ENCODE assay signal across 9 cellular contexts in genomic region chr1:221263831-221264767, GRCh38.
DNase-seq lines count a peak whose midpoint lies in the region; ATAC-seq, FAIRE-seq and TF ChIP-seq lines count a peak whose summit lies in the region.
"Had no signal": no experiment of that assay in that cellular context is flagged by ENCODE, and none has a peak within 500 bp of the region (broad histone marks: within the 10 kb centered on the region; RNA-seq: fewer than 3 reads in every experiment).

No MANE protein-coding gene starts in this region.

- peak; percentile 22 for DNase-seq in NOMO-1 (lab: John Stamatoyannopoulos, UW; ENCODE audit: unreplicated experiment in 2 of 2)
- DNase-seq in NOMO-1 treated with dmso at 0.1 percent for 144 hours (lab: John Stamatoyannopoulos, UW; ENCODE audit: unreplicated experiment) = no peak
- peak; percentile 29 for DNase-seq in RCC 7860 (ENCODE audit: low spot score)
- DNase-seq in GM12878 (ENCODE audit: low read depth, low spot score) = peak; percentile 5
- peak in 2 of 3 donors; percentile 2 to 4 for DNase-seq in immature natural killer cell
- DNase-seq in stimulated activated CD4-positive, alpha-beta T cell treated with anti-CD3 and anti-CD28 coated beads, Interleukin-1b, Interleukin-23, amount 100 ng/mL, for 24 hours (ENCODE audit: low read depth in 4 of 4, low spot score in 1 of 4) = peak; percentile 4 to 27 (median 12)

- TF ChIP-seq RAD21 in Ishikawa (IDR thresholded peaks at IDR 0.05; ENCODE audit: low read depth) (peak; percentile 41; the same call in 1 of the 2 replicates), GM12878 (IDR thresholded peaks at IDR 0.05; ENCODE audit: insufficient read depth, low read depth, low read length) (peak; percentile 51)

- no peaks in the 10 kb centered on the region for H3K36me3 Mint-ChIP-seq in immature natural killer cell

- no peak overlapping the region for H3K27ac ChIP-seq in GM12878 (ENCODE audit: control insufficient read depth, insufficient read depth)
- H3K27ac ChIP-seq: neutrophil had no signal

- WGBS in GM12878 (ENCODE audit: insufficient coverage, insufficient replicate concordance, low lambda C conversion rate, missing lambda C conversion rate) = 50% methylated on average over 9 of the region's 9 CpGs

- H3K27me3 ChIP-seq in GM12878 (replicated peaks in 1 of 2; ENCODE audit: control insufficient read depth in 2 of 2, insufficient read depth in 2 of 2, low read length in 1 of 2) = no peaks in the 10 kb centered on the region
- H3K27me3 ChIP-seq: neutrophil had no signal

- H3K79me2 ChIP-seq in GM12878 (ENCODE audit: control insufficient read depth, insufficient read depth, low read length) = no peaks in the 10 kb centered on the region

- no peak for FAIRE-seq in RCC 7860 (lab: Jason Lieb, UNC)
- FAIRE-seq in GM12878 (lab: Jason Lieb, UNC) = peak; percentile 74

- POLR2A ChIA-PET in GM12878 (lab: Charles Lee) = no interaction called here

- H3K27me3 Mint-ChIP-seq in immature natural killer cell (ENCODE audit: low read depth in 3 of 3) = peaks cover 2 to 4% (median 3%) of the 10 kb centered on the region in 3 donors

- BruUV-seq in GM12878 (replicated peaks; lab: Mats Ljungman, UMichigan) = no TSS peak

- intact Hi-C loops in GM12878 (cut with micrococcal nuclease; ENCODE audit: unreplicated experiment) = loop anchor here (2.0 to 10.0 kb wide), 3 partner anchors 171 to 908 kb away; no protein-coding TSS in a partner anchor

- no peak overlapping the region for H3K4me3 Mint-ChIP-seq in immature natural killer cell

- in situ Hi-C loops in GM12878 (cut with MboI) = no loop called here

- H3K36me3 ChIP-seq in GM12878 (ENCODE audit: control insufficient read depth in 2 of 2, insufficient read depth in 2 of 2, low read length in 1 of 2) = no peaks in the 10 kb centered on the region
- H3K36me3 ChIP-seq: neutrophil had no signal

- H3K9me3 Mint-ChIP-seq in immature natural killer cell = peaks cover 0 to 3% (median 0%) of the 10 kb centered on the region in 6 donors

- TF ChIP-seq EP300 in Ishikawa (IDR thresholded peaks at IDR 0.05; ENCODE audit: borderline replicate concordance) (no peak), GM12878 (IDR thresholded peaks at IDR 0.05; ENCODE audit: borderline replicate concordance in 1 of 2, control insufficient read depth in 1 of 2, low read depth in 2 of 2, low read length in 2 of 2) (no peak)

- no peak overlapping the region for H3K4me3 ChIP-seq in GM12878

- H3K4me1 Mint-ChIP-seq in immature natural killer cell = no peaks in the 10 kb centered on the region

- peak; percentile 47 to 57 (median 51); a peak in 5 of 6 replicates for TF ChIP-seq CTCF in GM12878 (IDR thresholded peaks at IDR 0.05 in 2 of 3, conservative IDR thresholded peaks at IDR 0.05 in 1 of 3; ENCODE audit: control insufficient read depth in 2 of 3, extremely low read depth in 1 of 3, insufficient read depth in 1 of 3, low read depth in 3 of 3, low read length in 3 of 3)

- H3K4me1 ChIP-seq in GM12878 (ENCODE audit: control insufficient read depth, insufficient read depth, low read length) = no peaks in the 10 kb centered on the region

- TF ChIP-seq POLR2A in GM12878 (IDR thresholded peaks at IDR 0.05; ENCODE audit: low read depth, low read length) = no peak

- RAD21 ChIA-PET in GM12878 (lab: Charles Lee; ENCODE audit: unreplicated experiment) = interaction anchor here (0.7 to 1.7 kb wide), 10 partner anchors 13 to 1191 kb away, joined by 3 to 20 read pairs (median 4); no protein-coding TSS in a partner anchor

- CTCF ChIA-PET in GM12878 (lab: Yijun Ruan, JAX) = interaction anchor here (0.6 to 2.9 kb wide), 35 partner anchors 8 to 1191 kb away, joined by 3 to 27 read pairs (median 4); no protein-coding TSS in a partner anchor

- H3K27ac Mint-ChIP-seq in immature natural killer cell = no peak overlapping the region

- ATAC-seq in GM21717 (IDR thresholded peaks at IDR 0.05; ENCODE audit: unreplicated experiment) (peak; percentile 74), GM12878 (peak; percentile 97)

- H3K4me2 ChIP-seq in GM12878 (ENCODE audit: control insufficient read depth, insufficient read depth) = no peak overlapping the region

- H4K20me1 ChIP-seq in GM12878 (ENCODE audit: control insufficient read depth, insufficient read depth) = no peaks in the 10 kb centered on the region

- H3K9me3 ChIP-seq in GM12878 (replicated peaks; ENCODE audit: control insufficient read depth, insufficient read depth, low read length) = no peaks in the 10 kb centered on the region
- H3K9me3 ChIP-seq: neutrophil had no signal

- H3K9ac ChIP-seq in GM12878 (ENCODE audit: control insufficient read depth, insufficient read depth, low read length) = no peak overlapping the region

- SMC1A ChIA-PET in GM12878 (lab: Charles Lee; ENCODE audit: uncharacterized antibody, unreplicated experiment) = interaction anchor here (0.6 to 2.6 kb wide), 20 partner anchors 8 to 907 kb away, joined by 3 to 13 read pairs (median 4); no protein-coding TSS in a partner anchor

- peak overlapping the region; percentile 42 for H2AFZ ChIP-seq in GM12878 (ENCODE audit: control insufficient read depth, low read depth, low read length)

TF ChIP-seq in Ishikawa, 13 proteins besides CTCF, POLR2A, EP300 and RAD21:
- TF ChIP-seq TEAD4 (IDR thresholded peaks at IDR 0.05) (no peak), NFIC (IDR thresholded peaks at IDR 0.05) (no peak), YY1 (IDR thresholded peaks at IDR 0.05; ENCODE audit: low read depth) (peak; percentile 75), USF1 (IDR thresholded peaks at IDR 0.05) (no peak), EGR1 (IDR thresholded peaks at IDR 0.05) (no peak), MAX (IDR thresholded peaks at IDR 0.05) (no peak)
TF ChIP-seq in Ishikawa: peak in this region for 1.

TF ChIP-seq in GM12878, 131 proteins besides CTCF, POLR2A, EP300 and RAD21 (continues in another document):
- no peak for TF ChIP-seq RELA (IDR thresholded peaks at IDR 0.05; ENCODE audit: borderline replicate concordance, partially characterized antibody)
- TF ChIP-seq SMAD1 (IDR thresholded peaks at IDR 0.05; ENCODE audit: low read depth, partially characterized antibody) = no peak
- TF ChIP-seq YY1 (IDR thresholded peaks at IDR 0.05; ENCODE audit: low read depth, low read length) = peak; percentile 95
- TF ChIP-seq E2F4 (IDR thresholded peaks at IDR 0.05; ENCODE audit: low read depth, low read length) = no peak
- peak; percentile 66; the same call in 1 of the 2 replicates for TF ChIP-seq SMC3 (IDR thresholded peaks at IDR 0.05; ENCODE audit: borderline replicate concordance, low read length)
- TF ChIP-seq ZBTB11 (CRISPR knock-in tag; IDR thresholded peaks at IDR 0.05) = no peak
